Comparison of ENCODE assay signal across 2 cellular contexts in genomic region chr9:95242613-95243012, GRCh38.
A peak's percentile ranks its signal among the peaks of the same experiment; 100 is the strongest.
TF ChIP-seq lines count a peak whose summit lies in the region.

No MANE protein-coding gene starts in this region.

TF ChIP-seq in HCT116, 20 proteins besides CTCF, POLR2A, EP300 and RAD21:
- TF ChIP-seq REST (IDR thresholded peaks at IDR 0.05; ENCODE audit: low read depth) (no peak), EZH2phosphoT487 (IDR thresholded peaks at IDR 0.05; ENCODE audit: borderline replicate concordance) (no peak), SP1 (IDR thresholded peaks at IDR 0.05; ENCODE audit: low read depth) (no peak), ZBTB33 (IDR thresholded peaks at IDR 0.05; ENCODE audit: extremely low read depth, insufficient replicate concordance, low read length) (no peak), POLR2AphosphoS5 (IDR thresholded peaks at IDR 0.05; ENCODE audit: low read depth, low read length) (no peak), JUND (IDR thresholded peaks at IDR 0.05) (no peak), EZH2 (IDR thresholded peaks at IDR 0.05) (no peak), ZFX (IDR thresholded peaks at IDR 0.05) (no peak), YY1 (IDR thresholded peaks at IDR 0.05; ENCODE audit: extremely low read depth, insufficient replicate concordance, low read depth, low read length) (no peak), ELF1 (IDR thresholded peaks at IDR 0.05; ENCODE audit: borderline replicate concordance, low read depth) (no peak), CBX3 (IDR thresholded peaks at IDR 0.05; ENCODE audit: low read depth) (no peak), MAX (IDR thresholded peaks at IDR 0.05) (no peak), ATF3 (IDR thresholded peaks at IDR 0.05) (no peak), FOSL1 (IDR thresholded peaks at IDR 0.05; ENCODE audit: low read depth) (no peak)
TF ChIP-seq in HCT116: peak in this region for 0.

TF ChIP-seq in HepG2, 621 proteins besides CTCF, POLR2A, EP300 and RAD21 (continued from another document and continues in another):
- no peak for TF ChIP-seq RORA (CRISPR knock-in tag; IDR thresholded peaks at IDR 0.05)
- TF ChIP-seq ZNF556 (CRISPR knock-in tag; IDR thresholded peaks at IDR 0.05; ENCODE audit: borderline replicate concordance), result no peak
- TF ChIP-seq MZF1 (CRISPR knock-in tag; IDR thresholded peaks at IDR 0.05; ENCODE audit: borderline replicate concordance), result no peak
- no peak for TF ChIP-seq TCF7L2 (IDR thresholded peaks at IDR 0.05; ENCODE audit: low read depth, low read length)
- TF ChIP-seq DZIP1 (CRISPR knock-in tag; IDR thresholded peaks at IDR 0.05), result no peak
- no peak for TF ChIP-seq ZNF720 (CRISPR knock-in tag; IDR thresholded peaks at IDR 0.05)
- TF ChIP-seq ZNF263 (CRISPR knock-in tag; IDR thresholded peaks at IDR 0.05), result peak; percentile 92
- no peak for TF ChIP-seq IRF1 (CRISPR knock-in tag; IDR thresholded peaks at IDR 0.05; ENCODE audit: low read depth)
- TF ChIP-seq RARA (CRISPR knock-in tag; IDR thresholded peaks at IDR 0.05), result no peak
- TF ChIP-seq TRAFD1 (CRISPR knock-in tag; IDR thresholded peaks at IDR 0.05; ENCODE audit: borderline replicate concordance), result no peak
- no peak for TF ChIP-seq ZNF710 (CRISPR knock-in tag; IDR thresholded peaks at IDR 0.05; ENCODE audit: borderline replicate concordance)
- TF ChIP-seq ZNF83 (CRISPR knock-in tag; IDR thresholded peaks at IDR 0.05; ENCODE audit: borderline replicate concordance), result no peak
- TF ChIP-seq ATF7-NPFF (CRISPR knock-in tag; IDR thresholded peaks at IDR 0.05; ENCODE audit: low read depth), result no peak
- no peak for TF ChIP-seq CCAR2 (optimal IDR thresholded peaks at IDR 0.05; ENCODE audit: low read depth, low read length)
- 0 out of 2 replicates have a peak, but pooled peaks have one; percentile 15 for TF ChIP-seq SMC3 (IDR thresholded peaks at IDR 0.05; ENCODE audit: low read length)
- TF ChIP-seq MATR3 (CRISPR knock-in tag; IDR thresholded peaks at IDR 0.05), result no peak
- TF ChIP-seq MAF1 (CRISPR knock-in tag; IDR thresholded peaks at IDR 0.05; ENCODE audit: borderline replicate concordance), result no peak
- TF ChIP-seq REXO4 (CRISPR knock-in tag; IDR thresholded peaks at IDR 0.05; ENCODE audit: borderline replicate concordance), result no peak
- TF ChIP-seq HINFP (CRISPR knock-in tag; IDR thresholded peaks at IDR 0.05; ENCODE audit: low read depth), result no peak
- no peak for TF ChIP-seq FOXA1 (IDR thresholded peaks at IDR 0.05)
- peak; percentile 48; the same call in 1 of the 2 replicates for TF ChIP-seq FOXA1 (CRISPR knock-in tag; IDR thresholded peaks at IDR 0.05)
- no peak for TF ChIP-seq TRIM22 (IDR thresholded peaks at IDR 0.05)
- TF ChIP-seq NCOA5 (CRISPR knock-in tag; IDR thresholded peaks at IDR 0.05), result no peak
- no peak for TF ChIP-seq ZSCAN22 (CRISPR knock-in tag; IDR thresholded peaks at IDR 0.05)
- TF ChIP-seq MNT (IDR thresholded peaks at IDR 0.05), result no peak
- TF ChIP-seq PHB2 (IDR thresholded peaks at IDR 0.05; ENCODE audit: partially characterized antibody), result no peak
- no peak for TF ChIP-seq ZIK1 (CRISPR knock-in tag; IDR thresholded peaks at IDR 0.05; ENCODE audit: borderline replicate concordance, low read depth)
- TF ChIP-seq HNF4A (CRISPR knock-in tag; IDR thresholded peaks at IDR 0.05), result peak; percentile 74
- TF ChIP-seq PAF1 (CRISPR knock-in tag; IDR thresholded peaks at IDR 0.05), result no peak
- TF ChIP-seq GATAD2A (CRISPR knock-in tag; IDR thresholded peaks at IDR 0.05), result 0 out of 2 replicates have a peak, but pooled peaks have one; percentile 41
- TF ChIP-seq KMT2B (CRISPR knock-in tag; IDR thresholded peaks at IDR 0.05), result no peak
- no peak for TF ChIP-seq EZH2 (conservative IDR thresholded peaks at IDR 0.05; ENCODE audit: low read depth, low read length)
- no peak for TF ChIP-seq GTF2F1 (IDR thresholded peaks at IDR 0.05; ENCODE audit: low read length)
- peak; percentile 25; the same call in 1 of the 2 replicates for TF ChIP-seq FOXP4 (CRISPR knock-in tag; IDR thresholded peaks at IDR 0.05)
- TF ChIP-seq SALL1 (CRISPR knock-in tag; IDR thresholded peaks at IDR 0.05), result peak; percentile 19; the same call in 1 of the 2 replicates
- no peak for TF ChIP-seq ZNF724P (CRISPR knock-in tag; IDR thresholded peaks at IDR 0.05; ENCODE audit: borderline replicate concordance)
- no peak for TF ChIP-seq HNRNPK (IDR thresholded peaks at IDR 0.05; ENCODE audit: low read depth, low read length, poor library complexity, severe bottlenecking)
- TF ChIP-seq ZNF670 (CRISPR knock-in tag; IDR thresholded peaks at IDR 0.05; ENCODE audit: borderline replicate concordance), result no peak
- no peak for TF ChIP-seq ZSCAN9 (CRISPR knock-in tag; IDR thresholded peaks at IDR 0.05; ENCODE audit: borderline replicate concordance)
- TF ChIP-seq ZNF639 (CRISPR knock-in tag; conservative IDR thresholded peaks at IDR 0.05), result no peak
- TF ChIP-seq ZNF329 (CRISPR knock-in tag; IDR thresholded peaks at IDR 0.05; ENCODE audit: low read depth), result no peak
- TF ChIP-seq ZNF770 (CRISPR knock-in tag; IDR thresholded peaks at IDR 0.05), result no peak
- no peak for TF ChIP-seq GPN1 (CRISPR knock-in tag; IDR thresholded peaks at IDR 0.05; ENCODE audit: borderline replicate concordance)
- TF ChIP-seq MED1 (CRISPR knock-in tag; IDR thresholded peaks at IDR 0.05), result no peak
- TF ChIP-seq ZNF678 (CRISPR knock-in tag; IDR thresholded peaks at IDR 0.05), result no peak
